Comparison of ENCODE assay signal across 37 cellular contexts in the genomic region with DNA sequence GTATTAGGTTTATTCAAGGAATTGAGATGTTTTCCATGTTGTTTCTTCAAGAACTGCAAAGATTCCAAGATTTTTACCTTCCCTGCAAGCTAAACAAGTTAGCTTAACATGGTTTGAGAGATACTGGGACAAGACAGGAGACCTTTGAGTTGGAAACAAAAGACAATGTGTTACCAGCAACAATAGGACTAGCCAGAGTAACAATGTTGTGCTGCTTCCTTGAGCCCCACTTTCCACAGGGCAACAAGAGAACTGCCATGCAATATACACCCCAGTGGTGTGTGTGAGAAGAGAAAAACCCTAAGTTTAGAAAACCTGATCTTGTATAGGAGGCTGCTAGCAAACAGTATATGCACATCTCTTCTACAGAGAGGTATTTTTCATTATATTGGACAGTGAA.
"Had no signal": no experiment of that assay in that cellular context is flagged by ENCODE, and none has a peak within 500 bp of the region (broad histone marks: within the 10 kb centered on the region; RNA-seq: fewer than 3 reads in every experiment).

No MANE protein-coding gene starts in this region.

- H3K4me3 Mint-ChIP-seq: activated CD4-positive, alpha-beta memory T cell treated with anti-CD3 and anti-CD28 coated beads, Interleukin-2, amount 10 ng/mL, durations not matched to agents 7 days and 5 days; activated CD4-positive, alpha-beta T cell treated with anti-CD3 and anti-CD28 coated beads for 36 hours; activated CD4-positive, alpha-beta T cell treated with anti-CD3 and anti-CD28 coated beads, Interleukin-2, amount 10 ng/mL, durations not matched to agents 7 days and 5 days; activated CD8-positive, alpha-beta memory T cell treated with anti-CD3 and anti-CD28 coated beads, Interleukin-2, amount 10 ng/mL, durations not matched to agents 7 days and 5 days; activated CD8-positive, alpha-beta T cell treated with anti-CD3 and anti-CD28 coated beads, Interleukin-2, amount 10 ng/mL, durations not matched to agents 7 days and 5 days; activated naive CD4-positive, alpha-beta T cell treated with anti-CD3 and anti-CD28 coated beads, Interleukin-2, amount 10 ng/mL, durations not matched to agents 7 days and 5 days; activated naive CD4-positive, alpha-beta T cell treated with anti-CD3 and anti-CD28 coated beads, Interleukin-2, amount 50 U/mL, for 24 hours; activated naive CD8-positive, alpha-beta T cell; activated naive CD8-positive, alpha-beta T cell treated with anti-CD3 and anti-CD28 coated beads, Interleukin-2, amount 10 ng/mL, durations not matched to agents 7 days and 5 days; activated naive CD8-positive, alpha-beta T cell treated with anti-CD3 and anti-CD28 coated beads, Interleukin-2, amount 50 U/mL, for 24 hours; activated T-cell treated with anti-CD3 and anti-CD28 coated beads, Interleukin-2, amount 50 U/mL, for 24 hours; brain; central memory CD8-positive, alpha-beta T cell; T-helper 1 cell treated with Interleukin-12 subunit alpha and Interleukin-12 subunit beta and Interleukin-4 antibody, amounts not matched to agents 30 μg/mL and 1 μg/mL, for 36 hours; T-helper 2 cell treated with Interferon-gamma antibody and Interleukin-4, amounts not matched to agents 5 μg/mL and 100 μg/mL, for 36 hours had no signal

- H3K27ac Mint-ChIP-seq: activated CD4-positive, alpha-beta memory T cell treated with anti-CD3 and anti-CD28 coated beads, Interleukin-2, amount 10 ng/mL, durations not matched to agents 7 days and 5 days; activated CD4-positive, alpha-beta T cell treated with anti-CD3 and anti-CD28 coated beads for 36 hours; activated CD4-positive, alpha-beta T cell treated with anti-CD3 and anti-CD28 coated beads, Interleukin-2, amount 10 ng/mL, durations not matched to agents 7 days and 5 days; activated CD8-positive, alpha-beta memory T cell treated with anti-CD3 and anti-CD28 coated beads, Interleukin-2, amount 10 ng/mL, durations not matched to agents 7 days and 5 days; activated CD8-positive, alpha-beta T cell treated with anti-CD3 and anti-CD28 coated beads, Interleukin-2, amount 10 ng/mL, durations not matched to agents 7 days and 5 days; activated naive CD4-positive, alpha-beta T cell treated with anti-CD3 and anti-CD28 coated beads, Interleukin-2, amount 10 ng/mL, durations not matched to agents 7 days and 5 days; activated naive CD4-positive, alpha-beta T cell treated with anti-CD3 and anti-CD28 coated beads, Interleukin-2, amount 50 U/mL, for 24 hours; activated naive CD8-positive, alpha-beta T cell; activated naive CD8-positive, alpha-beta T cell treated with anti-CD3 and anti-CD28 coated beads, Interleukin-2, amount 10 ng/mL, durations not matched to agents 7 days and 5 days; activated naive CD8-positive, alpha-beta T cell treated with anti-CD3 and anti-CD28 coated beads, Interleukin-2, amount 50 U/mL, for 24 hours; activated T-cell treated with anti-CD3 and anti-CD28 coated beads, Interleukin-2, amount 50 U/mL, for 24 hours; activated T-helper 2 cell treated with anti-CD3 and anti-CD28 coated beads, Interferon-gamma antibody, Interleukin-2, Interleukin-4, amounts not matched to agents 10 μg/mL and 5 μg/mL and 100 μg/mL, durations not matched to agents 14 hours and 24 hours and 36 hours; brain; T-helper 1 cell treated with Interleukin-12 subunit alpha and Interleukin-12 subunit beta and Interleukin-4 antibody, amounts not matched to agents 30 μg/mL and 1 μg/mL, for 36 hours; T-helper 2 cell treated with Interferon-gamma antibody and Interleukin-4, amounts not matched to agents 5 μg/mL and 100 μg/mL, for 36 hours had no signal

- DNase-seq: activated CD4-positive, alpha-beta memory T cell treated with anti-CD3 and anti-CD28 coated beads, Interleukin-2, amount 10 ng/mL, durations not matched to agents 7 days and 5 days; activated CD4-positive, alpha-beta T cell treated with anti-CD3 and anti-CD28 coated beads for 1 hour; activated CD4-positive, alpha-beta T cell treated with anti-CD3 and anti-CD28 coated beads for 36 hours; activated CD4-positive, alpha-beta T cell treated with anti-CD3 and anti-CD28 coated beads for 48 hours; activated CD4-positive, alpha-beta T cell treated with anti-CD3 and anti-CD28 coated beads, Interleukin-2, amount 10 ng/mL, durations not matched to agents 7 days and 5 days; activated CD4-positive, alpha-beta T cell treated with anti-CD3 and anti-CD28 coated beads, Interleukin-2, amount 50 U/mL, for 48 hours; activated CD4-positive, CD25-positive, alpha-beta regulatory T cell; activated CD8-positive, alpha-beta memory T cell treated with anti-CD3 and anti-CD28 coated beads for 24 hours; activated CD8-positive, alpha-beta memory T cell treated with anti-CD3 and anti-CD28 coated beads, Interleukin-2, amount 10 ng/mL, durations not matched to agents 7 days and 5 days; activated CD8-positive, alpha-beta memory T cell treated with anti-CD3 and anti-CD28 coated beads, Interleukin-2, amount 50 U/mL, for 48 hours; activated CD8-positive, alpha-beta T cell treated with anti-CD3 and anti-CD28 coated beads, Interleukin-2, amount 10 ng/mL, durations not matched to agents 7 days and 5 days; activated effector memory CD4-positive, alpha-beta T cell treated with Interleukin-2 at 50 U/mL for 16 hours; activated gamma-delta T cell; activated naive CD4-positive, alpha-beta T cell treated with anti-CD3 and anti-CD28 coated beads, Interleukin-2, amount 10 ng/mL, durations not matched to agents 7 days and 5 days; activated naive CD4-positive, alpha-beta T cell treated with Interleukin-2 at 50 U/mL for 16 hours; activated naive CD8-positive, alpha-beta T cell treated with anti-CD3 and anti-CD28 coated beads, Interleukin-2, amount 10 ng/mL, durations not matched to agents 7 days and 5 days; activated naive CD8-positive, alpha-beta T cell treated with anti-CD3 and anti-CD28 coated beads, Interleukin-2, amount 50 U/mL, for 24 hours; activated T-cell treated with anti-CD3 and anti-CD28 coated beads, Interleukin-2, amount 50 U/mL, for 24 hours; activated T-cell treated with anti-CD3 and anti-CD28 coated beads, Interleukin-2, amount 50 U/mL, for 48 hours; amygdala; anterior cingulate cortex; caudate nucleus; cerebellar nuclear complex; T-helper 1 cell; T-helper 2 cell; T-helper 9 cell had no signal

- H3K36me3 ChIP-seq: ascending aorta, cardiac muscle cell had no signal

- H3K9me3 ChIP-seq: ascending aorta had no signal

- H3K27me3 Mint-ChIP-seq: activated CD4-positive, alpha-beta memory T cell treated with anti-CD3 and anti-CD28 coated beads, Interleukin-2, amount 10 ng/mL, durations not matched to agents 7 days and 5 days; activated CD4-positive, alpha-beta T cell treated with anti-CD3 and anti-CD28 coated beads for 36 hours; activated CD4-positive, alpha-beta T cell treated with anti-CD3 and anti-CD28 coated beads, Interleukin-2, amount 10 ng/mL, durations not matched to agents 7 days and 5 days; activated CD8-positive, alpha-beta memory T cell treated with anti-CD3 and anti-CD28 coated beads, Interleukin-2, amount 10 ng/mL, durations not matched to agents 7 days and 5 days; activated naive CD4-positive, alpha-beta T cell treated with anti-CD3 and anti-CD28 coated beads, Interleukin-2, amount 10 ng/mL, durations not matched to agents 7 days and 5 days; activated naive CD4-positive, alpha-beta T cell treated with anti-CD3 and anti-CD28 coated beads, Interleukin-2, amount 50 U/mL, for 24 hours; activated naive CD8-positive, alpha-beta T cell; activated naive CD8-positive, alpha-beta T cell treated with anti-CD3 and anti-CD28 coated beads, Interleukin-2, amount 10 ng/mL, durations not matched to agents 7 days and 5 days; activated naive CD8-positive, alpha-beta T cell treated with anti-CD3 and anti-CD28 coated beads, Interleukin-2, amount 50 U/mL, for 24 hours; activated T-cell treated with anti-CD3 and anti-CD28 coated beads, Interleukin-2, amount 50 U/mL, for 24 hours; brain; central memory CD8-positive, alpha-beta T cell had no signal

- H3K27me3 ChIP-seq: ascending aorta, cardiac muscle cell had no signal

- H3K9me3 Mint-ChIP-seq: activated CD4-positive, alpha-beta memory T cell treated with anti-CD3 and anti-CD28 coated beads, Interleukin-2, amount 10 ng/mL, durations not matched to agents 7 days and 5 days; activated naive CD8-positive, alpha-beta T cell treated with anti-CD3 and anti-CD28 coated beads, Interleukin-2, amount 50 U/mL, for 24 hours had no signal

- H3K27ac ChIP-seq: ascending aorta, cardiac muscle cell, VCaP had no signal

- ATAC-seq: activated CD4-positive, alpha-beta T cell treated with anti-CD3 and anti-CD28 coated beads for 36 hours; activated CD4-positive, CD25-positive, alpha-beta regulatory T cell treated with anti-CD3 and anti-CD28 coated beads, Interleukin-2, amount 50 U/mL, for 24 hours; activated CD8-positive, alpha-beta memory T cell treated with anti-CD3 and anti-CD28 coated beads, Interleukin-2, amount 10 ng/mL, durations not matched to agents 7 days and 5 days; activated CD8-positive, alpha-beta T cell treated with anti-CD3 and anti-CD28 coated beads, Interleukin-2, amount 10 ng/mL, durations not matched to agents 7 days and 5 days; activated naive CD8-positive, alpha-beta T cell treated with anti-CD3 and anti-CD28 coated beads, Interleukin-2, amount 50 U/mL, for 24 hours had no signal

- H3K4me1 ChIP-seq: ascending aorta had no signal

- H3K4me1 Mint-ChIP-seq: activated CD4-positive, alpha-beta memory T cell treated with anti-CD3 and anti-CD28 coated beads, Interleukin-2, amount 10 ng/mL, durations not matched to agents 7 days and 5 days; activated CD4-positive, alpha-beta T cell treated with anti-CD3 and anti-CD28 coated beads for 36 hours; activated CD4-positive, alpha-beta T cell treated with anti-CD3 and anti-CD28 coated beads, Interleukin-2, amount 10 ng/mL, durations not matched to agents 7 days and 5 days; activated CD8-positive, alpha-beta memory T cell treated with anti-CD3 and anti-CD28 coated beads, Interleukin-2, amount 10 ng/mL, durations not matched to agents 7 days and 5 days; activated naive CD4-positive, alpha-beta T cell treated with anti-CD3 and anti-CD28 coated beads, Interleukin-2, amount 10 ng/mL, durations not matched to agents 7 days and 5 days; activated naive CD4-positive, alpha-beta T cell treated with anti-CD3 and anti-CD28 coated beads, Interleukin-2, amount 50 U/mL, for 24 hours; activated naive CD8-positive, alpha-beta T cell treated with anti-CD3 and anti-CD28 coated beads, Interleukin-2, amount 10 ng/mL, durations not matched to agents 7 days and 5 days; activated naive CD8-positive, alpha-beta T cell treated with anti-CD3 and anti-CD28 coated beads, Interleukin-2, amount 50 U/mL, for 24 hours; central memory CD8-positive, alpha-beta T cell had no signal

- H3K4me3 ChIP-seq: ascending aorta, cardiac muscle cell had no signal

- H3K36me3 Mint-ChIP-seq: activated CD8-positive, alpha-beta memory T cell treated with anti-CD3 and anti-CD28 coated beads, Interleukin-2, amount 10 ng/mL, durations not matched to agents 7 days and 5 days; activated naive CD4-positive, alpha-beta T cell treated with anti-CD3 and anti-CD28 coated beads, Interleukin-2, amount 10 ng/mL, durations not matched to agents 7 days and 5 days; activated naive CD4-positive, alpha-beta T cell treated with anti-CD3 and anti-CD28 coated beads, Interleukin-2, amount 50 U/mL, for 24 hours; activated naive CD8-positive, alpha-beta T cell; activated naive CD8-positive, alpha-beta T cell treated with anti-CD3 and anti-CD28 coated beads, Interleukin-2, amount 10 ng/mL, durations not matched to agents 7 days and 5 days; brain had no signal
